In genomic region chr5:22850981-22851380, GRCh38 we compare ENCODE assay signal across 18 cellular contexts. TPM values are rescaled to one million over a fixed set of nuclear protein-coding genes. Genes with fewer than 3 reads are reported as not detected.
"Had no signal": no experiment of that assay in that cellular context is flagged by ENCODE, and none has a peak within 500 bp of the region (broad histone marks: within the 10 kb centered on the region; RNA-seq: fewer than 3 reads in every experiment).

No MANE protein-coding gene starts in this region.

- H3K27me3 ChIP-seq: gastrocnemius medialis, testis had no signal

- DNase-seq: activated B cell treated with CpG ODN at 0.5 μM for 24 hours; activated CD4-positive, alpha-beta T cell treated with anti-CD3 and anti-CD28 coated beads, Interleukin-2, amount 10 ng/mL, durations not matched to agents 24 days and 14 days; activated naive CD4-positive, alpha-beta T cell treated with Interleukin-2 at 50 U/mL for 16 hours; activated naive CD8-positive, alpha-beta T cell treated with anti-CD3 and anti-CD28 coated beads, Interleukin-2, amount 50 U/mL, for 24 hours; cerebellar nuclear complex; gastrocnemius medialis; heart right ventricle; left ventricle myocardium inferior; retina; stimulated activated CD4-positive, alpha-beta T cell treated with anti-CD3 and anti-CD28 coated beads, Interleukin-15, amount 100 ng/mL, for 24 hours; stimulated activated CD4-positive, alpha-beta T cell treated with anti-CD3 and anti-CD28 coated beads, Interleukin-4, amount 100 ng/mL, for 24 hours; T-helper 17 cell; testis had no signal

- H3K36me3 ChIP-seq: gastrocnemius medialis, heart right ventricle, left ventricle myocardium inferior had no signal

- H3K27ac Mint-ChIP-seq: activated B cell treated with CpG ODN at 0.5 μM for 24 hours; activated CD4-positive, alpha-beta T cell treated with anti-CD3 and anti-CD28 coated beads, Interleukin-2, amount 10 ng/mL, durations not matched to agents 24 days and 14 days; activated naive CD8-positive, alpha-beta T cell treated with anti-CD3 and anti-CD28 coated beads, Interleukin-2, amount 50 U/mL, for 24 hours; stimulated activated naive CD8-positive, alpha-beta T cell treated with anti-CD3 and anti-CD28 coated beads, Interleukin-15, Interleukin-2, amounts not matched to agents 100 ng/mL and 50 ng/mL, for 24 hours; T-helper 17 cell had no signal

- H3K9me3 ChIP-seq: gastrocnemius medialis, heart right ventricle, left ventricle myocardium inferior, testis had no signal

- H3K4me3 ChIP-seq: gastrocnemius medialis, heart right ventricle, left ventricle myocardium inferior, testis had no signal

- H3K4me1 ChIP-seq: gastrocnemius medialis, parathyroid adenoma, testis had no signal

- H3K27me3 Mint-ChIP-seq: activated B cell treated with CpG ODN at 0.5 μM for 24 hours, T-helper 17 cell had no signal

- H3K27ac ChIP-seq: gastrocnemius medialis, heart right ventricle, left ventricle myocardium inferior, parathyroid adenoma, testis had no signal

- H2AFZ ChIP-seq: parathyroid adenoma had no signal

- ATAC-seq: activated naive CD8-positive, alpha-beta T cell treated with anti-CD3 and anti-CD28 coated beads, Interleukin-2, amount 50 U/mL, for 24 hours; gastrocnemius medialis; heart right ventricle; T-helper 17 cell had no signal

- H3K9me3 Mint-ChIP-seq: activated CD4-positive, alpha-beta T cell treated with anti-CD3 and anti-CD28 coated beads, Interleukin-2, amount 10 ng/mL, durations not matched to agents 24 days and 14 days had no signal

- H3K4me1 Mint-ChIP-seq: T-helper 17 cell had no signal

- H3K79me2 ChIP-seq: parathyroid adenoma had no signal

- H3K9ac ChIP-seq: parathyroid adenoma had no signal

- H3K4me3 Mint-ChIP-seq: activated B cell treated with CpG ODN at 0.5 μM for 24 hours; activated CD4-positive, alpha-beta T cell treated with anti-CD3 and anti-CD28 coated beads, Interleukin-2, amount 10 ng/mL, durations not matched to agents 24 days and 14 days; activated naive CD8-positive, alpha-beta T cell treated with anti-CD3 and anti-CD28 coated beads, Interleukin-2, amount 50 U/mL, for 24 hours; stimulated activated naive CD8-positive, alpha-beta T cell treated with anti-CD3 and anti-CD28 coated beads, Interleukin-15, Interleukin-2, amounts not matched to agents 100 ng/mL and 50 ng/mL, for 24 hours; T-helper 17 cell had no signal

RNA-seq across cellular contexts. Expression of gene CDH12, which starts 2.2 kb away (rescaled TPM):
- total RNA-seq: activated B cell treated with CpG ODN at 0.5 μM for 24 hours; activated CD4-positive, alpha-beta T cell treated with anti-CD3 and anti-CD28 coated beads, Interleukin-2, amount 10 ng/mL, durations not matched to agents 24 days and 14 days; dermis microvascular lymphatic vessel endothelial cell; gastrocnemius medialis; heart right ventricle; left ventricle myocardium inferior; myocyte; T-helper 17 cell had no signal
- polyA plus RNA-seq: heart right ventricle, keratinocyte had no signal
